17 cellular contexts compared by ENCODE assay signal in the genomic region with DNA sequence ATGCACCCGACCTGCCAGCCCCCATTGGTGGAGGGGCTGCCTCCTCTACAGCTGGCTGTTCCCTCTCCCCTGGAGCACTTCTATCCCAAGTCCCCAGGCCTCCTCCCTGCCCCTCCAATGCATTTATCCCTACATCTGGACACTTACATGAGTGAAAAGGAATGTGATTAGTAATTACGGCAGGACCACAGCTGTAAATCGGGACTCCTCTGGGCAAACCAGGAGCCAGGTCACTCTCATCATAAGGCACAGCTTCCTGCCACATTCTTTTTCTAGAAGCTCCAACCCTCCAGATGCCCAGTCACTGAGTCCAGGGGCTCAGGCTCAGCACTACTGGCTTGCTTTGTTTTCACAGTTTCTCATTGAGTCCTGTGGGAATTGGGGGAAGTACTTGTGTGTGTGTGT. TPM values are rescaled to one million over a fixed set of nuclear protein-coding genes. Genes with fewer than 3 reads are reported as not detected.
A peak's percentile ranks its signal among the peaks of the same experiment; 100 is the strongest.
DNase-seq lines count a peak whose midpoint lies in the region; ATAC-seq and TF ChIP-seq lines count a peak whose summit lies in the region.
"Had no signal": no experiment of that assay in that cellular context is flagged by ENCODE, and none has a peak within 500 bp of the region (broad histone marks: within the 10 kb centered on the region; RNA-seq: fewer than 3 reads in every experiment).

No MANE protein-coding gene starts in this region.

- CTCF ChIA-PET in activated CD8-positive, alpha-beta T cell treated with anti-CD3 and anti-CD28 coated beads, Interleukin-2, amount 10 ng/mL, durations not matched to agents 7 days and 5 days (lab: Charles Lee): interaction anchor here (0.6 to 6.8 kb wide), 5 partner anchors 149 to 706 kb away, joined by 3 to 176 read pairs (median 3); a partner anchor contains a TSS
- CTCF ChIA-PET in activated CD8-positive, alpha-beta memory T cell treated with anti-CD3 and anti-CD28 coated beads, Interleukin-2, amount 10 ng/mL, durations not matched to agents 7 days and 5 days (lab: Charles Lee): interaction anchor here (0.8 to 1.7 kb wide), 5 partner anchors 21 to 619 kb away, joined by 3 to 10 read pairs (median 5); no protein-coding TSS in a partner anchor

- TF ChIP-seq CTCF in HFFc6 (IDR thresholded peaks at IDR 0.05): no peak
- no peak for TF ChIP-seq CTCF in chondrocyte (IDR thresholded peaks at IDR 0.05)

- H3K9me3 Mint-ChIP-seq in HFFc6 (no peaks in the 10 kb centered on the region), chondrocyte (ENCODE audit: low read depth) (no peaks in the 10 kb centered on the region)
- no peaks in the 10 kb centered on the region for H3K9me3 Mint-ChIP-seq in activated CD8-positive, alpha-beta T cell treated with anti-CD3 and anti-CD28 coated beads, Interleukin-2, amount 10 ng/mL, durations not matched to agents 7 days and 5 days (ENCODE audit: insufficient read depth)
- no peaks in the 10 kb centered on the region for H3K9me3 Mint-ChIP-seq in activated CD8-positive, alpha-beta memory T cell treated with anti-CD3 and anti-CD28 coated beads, Interleukin-2, amount 10 ng/mL, durations not matched to agents 7 days and 5 days (ENCODE audit: low read depth)
- H3K9me3 Mint-ChIP-seq: activated CD4-positive, alpha-beta memory T cell treated with anti-CD3 and anti-CD28 coated beads for 36 hours; IgD-negative memory B cell had no signal

- H3K27me3 Mint-ChIP-seq in HFFc6 (ENCODE audit: insufficient read depth): no peaks in the 10 kb centered on the region; the same call in 1 of the 2 replicates
- no peaks in the 10 kb centered on the region for H3K27me3 Mint-ChIP-seq in chondrocyte (ENCODE audit: low read depth)
- no peaks in the 10 kb centered on the region for H3K27me3 Mint-ChIP-seq in activated CD8-positive, alpha-beta T cell treated with anti-CD3 and anti-CD28 coated beads, Interleukin-2, amount 10 ng/mL, durations not matched to agents 7 days and 5 days (ENCODE audit: low read depth)
- H3K27me3 Mint-ChIP-seq in activated CD8-positive, alpha-beta memory T cell treated with anti-CD3 and anti-CD28 coated beads, Interleukin-2, amount 10 ng/mL, durations not matched to agents 7 days and 5 days: no peaks in the 10 kb centered on the region
- H3K27me3 Mint-ChIP-seq: activated CD4-positive, alpha-beta memory T cell treated with anti-CD3 and anti-CD28 coated beads for 36 hours had no signal

- POLR2A ChIA-PET in activated CD8-positive, alpha-beta T cell treated with anti-CD3 and anti-CD28 coated beads, Interleukin-2, amount 10 ng/mL, durations not matched to agents 7 days and 5 days (lab: Charles Lee): no interaction called here

- no peak overlapping the region for H3K4me3 Mint-ChIP-seq in HFFc6
- no peak overlapping the region for H3K4me3 Mint-ChIP-seq in chondrocyte (ENCODE audit: unreplicated experiment)
- no peak overlapping the region for H3K4me3 Mint-ChIP-seq in activated CD8-positive, alpha-beta T cell treated with anti-CD3 and anti-CD28 coated beads, Interleukin-2, amount 10 ng/mL, durations not matched to agents 7 days and 5 days
- no peak overlapping the region for H3K4me3 Mint-ChIP-seq in activated CD8-positive, alpha-beta memory T cell treated with anti-CD3 and anti-CD28 coated beads, Interleukin-2, amount 10 ng/mL, durations not matched to agents 7 days and 5 days
- H3K4me3 Mint-ChIP-seq: activated CD4-positive, alpha-beta memory T cell treated with anti-CD3 and anti-CD28 coated beads for 36 hours; IgD-negative memory B cell had no signal

- ATAC-seq in HG02981 (IDR thresholded peaks at IDR 0.05; ENCODE audit: unreplicated experiment): no peak
- no peak for ATAC-seq in activated CD8-positive, alpha-beta T cell treated with anti-CD3 and anti-CD28 coated beads, Interleukin-2, amount 10 ng/mL, durations not matched to agents 7 days and 5 days
- ATAC-seq in activated CD8-positive, alpha-beta memory T cell treated with anti-CD3 and anti-CD28 coated beads, Interleukin-2, amount 10 ng/mL, durations not matched to agents 7 days and 5 days: no peak
- ATAC-seq: esophagus mucosa had no signal

- peak; percentile 84 for DNase-seq in AG08395 (ENCODE audit: low spot score)
- peak; percentile 33 for DNase-seq in HFFc6
- no peak for DNase-seq in chondrocyte (ENCODE audit: low spot score)
- peak; percentile 34 for DNase-seq in kidney tubule cell (ENCODE audit: low spot score)
- DNase-seq in activated CD8-positive, alpha-beta T cell treated with anti-CD3 and anti-CD28 coated beads, Interleukin-2, amount 10 ng/mL, durations not matched to agents 7 days and 5 days: no peak
- DNase-seq in Ammon's horn (ENCODE audit: low spot score): no peak
- DNase-seq in activated CD8-positive, alpha-beta memory T cell treated with anti-CD3 and anti-CD28 coated beads, Interleukin-2, amount 10 ng/mL, durations not matched to agents 7 days and 5 days: no peak
- DNase-seq: activated CD4-positive, alpha-beta memory T cell treated with anti-CD3 and anti-CD28 coated beads for 36 hours; activated naive CD4-positive, alpha-beta T cell treated with Interleukin-2 at 50 U/mL for 16 hours; BE2C; central memory CD4-positive, alpha-beta T cell; NCI-H1417; NCI-H446 treated with DMSO at 0.1 percent for 48 hours; Peyer's patch had no signal

- peaks cover 34% of the 10 kb centered on the region for H3K4me1 Mint-ChIP-seq in HFFc6 (ENCODE audit: low read depth)
- H3K4me1 Mint-ChIP-seq in chondrocyte (ENCODE audit: low read depth): peaks cover 23% of the 10 kb centered on the region
- peaks cover 14% of the 10 kb centered on the region for H3K4me1 Mint-ChIP-seq in activated CD8-positive, alpha-beta T cell treated with anti-CD3 and anti-CD28 coated beads, Interleukin-2, amount 10 ng/mL, durations not matched to agents 7 days and 5 days (ENCODE audit: low read depth)
- peaks cover 11% of the 10 kb centered on the region for H3K4me1 Mint-ChIP-seq in activated CD8-positive, alpha-beta memory T cell treated with anti-CD3 and anti-CD28 coated beads, Interleukin-2, amount 10 ng/mL, durations not matched to agents 7 days and 5 days

- no peaks in the 10 kb centered on the region for H3K36me3 Mint-ChIP-seq in HFFc6 (ENCODE audit: low read depth)
- no peaks in the 10 kb centered on the region for H3K36me3 Mint-ChIP-seq in chondrocyte (ENCODE audit: low read depth)
- no peaks in the 10 kb centered on the region for H3K36me3 Mint-ChIP-seq in activated CD8-positive, alpha-beta T cell treated with anti-CD3 and anti-CD28 coated beads, Interleukin-2, amount 10 ng/mL, durations not matched to agents 7 days and 5 days (ENCODE audit: low read depth)
- no peaks in the 10 kb centered on the region for H3K36me3 Mint-ChIP-seq in activated CD8-positive, alpha-beta memory T cell treated with anti-CD3 and anti-CD28 coated beads, Interleukin-2, amount 10 ng/mL, durations not matched to agents 7 days and 5 days
- H3K36me3 Mint-ChIP-seq: IgD-negative memory B cell had no signal

- peak overlapping the region; percentile 37 for H3K27ac Mint-ChIP-seq in HFFc6
- peak overlapping the region; percentile 23 for H3K27ac Mint-ChIP-seq in chondrocyte (ENCODE audit: unreplicated experiment)
- no peak overlapping the region for H3K27ac Mint-ChIP-seq in activated CD8-positive, alpha-beta T cell treated with anti-CD3 and anti-CD28 coated beads, Interleukin-2, amount 10 ng/mL, durations not matched to agents 7 days and 5 days
- H3K27ac Mint-ChIP-seq in activated CD8-positive, alpha-beta memory T cell treated with anti-CD3 and anti-CD28 coated beads, Interleukin-2, amount 10 ng/mL, durations not matched to agents 7 days and 5 days: no peak overlapping the region
- H3K27ac Mint-ChIP-seq: activated CD4-positive, alpha-beta memory T cell treated with anti-CD3 and anti-CD28 coated beads for 36 hours had no signal

RNA-seq across cellular contexts. Expression of a gene that starts 54.3 kb away (rescaled TPM):
- 1 to 10 TPM in 1 of 6 experiments, under 1 TPM in 5; 0.51 to 1.5 (median 0.82) TPM for total RNA-seq in HFFc6 (2021; fragmentation: NEBNext Ultra II Directional; extraction: Animal tissue kit (Norgen Biotek cat#: 25700))
- total RNA-seq in chondrocyte: 0.92 to 1.2 TPM (median 0.94 TPM) in 3 replicates
- total RNA-seq in activated CD8-positive, alpha-beta T cell treated with anti-CD3 and anti-CD28 coated beads, Interleukin-2, amount 10 ng/mL, durations not matched to agents 7 days and 5 days: 1 to 10 TPM; 1.6 to 2.1 TPM
- total RNA-seq in activated CD8-positive, alpha-beta memory T cell treated with anti-CD3 and anti-CD28 coated beads, Interleukin-2, amount 10 ng/mL, durations not matched to agents 7 days and 5 days: 1 to 10 TPM; 1.5 to 1.7 TPM

Comparison
In these comparisons a context has a peak if more than half of its experiments do, and no peak if none do; other contexts are left out.
1. DNase-seq: peak in AG08395 (single experiment), HFFc6 (single experiment) and kidney tubule cell (single experiment); none in chondrocyte (single experiment), activated CD8-positive, alpha-beta T cell treated with anti-CD3 and anti-CD28 coated beads, Interleukin-2, amount 10 ng/mL, durations not matched to agents 7 days and 5 days (single experiment), Ammon's horn (single experiment) and activated CD8-positive, alpha-beta memory T cell treated with anti-CD3 and anti-CD28 coated beads, Interleukin-2, amount 10 ng/mL, durations not matched to agents 7 days and 5 days (single experiment).
2. H3K27ac Mint-ChIP-seq: peak in HFFc6 (single experiment) and chondrocyte (single experiment); none in activated CD8-positive, alpha-beta T cell treated with anti-CD3 and anti-CD28 coated beads, Interleukin-2, amount 10 ng/mL, durations not matched to agents 7 days and 5 days (single experiment) and activated CD8-positive, alpha-beta memory T cell treated with anti-CD3 and anti-CD28 coated beads, Interleukin-2, amount 10 ng/mL, durations not matched to agents 7 days and 5 days (single experiment).